1 cellular context compared by ENCODE assay signal in the genomic region with DNA sequence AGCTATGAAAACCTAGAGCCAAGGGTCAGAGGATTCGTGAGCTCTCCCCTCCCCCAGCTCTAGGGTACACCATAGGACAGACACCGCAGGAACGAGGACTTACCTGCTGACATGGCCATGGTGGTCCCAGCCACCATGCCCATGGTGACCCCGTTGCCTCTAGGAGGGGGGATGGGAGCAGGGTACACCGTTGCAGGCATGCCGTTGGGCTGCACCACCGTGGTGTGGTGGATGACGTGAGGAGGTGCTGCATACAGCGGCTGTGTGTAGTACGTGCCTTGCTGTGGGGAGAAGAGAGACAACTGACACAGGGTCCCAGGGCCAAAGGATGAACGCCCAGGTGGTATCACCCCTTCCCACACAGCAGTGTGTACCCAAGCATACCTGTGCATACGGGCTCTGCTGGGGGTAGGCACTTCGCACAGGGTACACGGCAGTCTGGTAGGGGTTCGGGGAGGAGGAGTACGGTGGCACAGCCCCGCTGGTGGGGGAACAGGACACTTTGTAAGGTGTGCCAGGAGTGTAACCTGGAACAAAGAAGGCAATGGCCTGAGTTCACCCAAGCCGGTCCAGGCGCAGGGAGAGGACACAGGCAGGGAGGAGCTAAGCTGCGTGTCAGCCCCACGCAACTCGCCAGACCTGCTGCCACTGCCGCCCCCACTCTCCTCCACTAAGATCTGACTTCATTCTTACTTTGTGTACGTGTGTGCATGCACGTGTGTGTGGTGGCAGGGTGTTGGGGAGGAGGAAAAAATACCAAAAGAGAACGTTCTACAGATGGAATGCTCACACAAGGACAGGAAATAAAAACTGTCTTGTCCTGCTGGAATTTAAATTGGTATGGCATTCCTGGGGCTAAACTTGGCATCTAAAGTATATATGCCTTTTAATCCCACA.
TF ChIP-seq lines count a peak whose summit lies in the region.

No MANE protein-coding gene starts in this region.

TF ChIP-seq in HepG2, 621 proteins besides CTCF, POLR2A, EP300 and RAD21:
- no peak for TF ChIP-seq ZNF577 (CRISPR knock-in tag; IDR thresholded peaks at IDR 0.05; ENCODE audit: borderline replicate concordance, low read depth)
- peak; percentile 59 for TF ChIP-seq AGO2 (optimal IDR thresholded peaks at IDR 0.05; ENCODE audit: low read depth, low read length)
- TF ChIP-seq, protein P1, sequence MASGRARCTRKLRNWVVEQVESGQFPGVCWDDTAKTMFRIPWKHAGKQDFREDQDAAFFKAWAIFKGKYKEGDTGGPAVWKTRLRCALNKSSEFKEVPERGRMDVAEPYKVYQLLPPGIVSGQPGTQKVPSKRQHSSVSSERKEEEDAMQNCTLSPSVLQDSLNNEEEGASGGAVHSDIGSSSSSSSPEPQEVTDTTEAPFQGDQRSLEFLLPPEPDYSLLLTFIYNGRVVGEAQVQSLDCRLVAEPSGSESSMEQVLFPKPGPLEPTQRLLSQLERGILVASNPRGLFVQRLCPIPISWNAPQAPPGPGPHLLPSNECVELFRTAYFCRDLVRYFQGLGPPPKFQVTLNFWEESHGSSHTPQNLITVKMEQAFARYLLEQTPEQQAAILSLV (CRISPR knock-in tag; IDR thresholded peaks at IDR 0.05; ENCODE audit: borderline replicate concordance): 0 out of 2 replicates have a peak, but pooled peaks have one; percentile 28
